ENCODE assay signal across 8 cellular contexts in the genomic region with DNA sequence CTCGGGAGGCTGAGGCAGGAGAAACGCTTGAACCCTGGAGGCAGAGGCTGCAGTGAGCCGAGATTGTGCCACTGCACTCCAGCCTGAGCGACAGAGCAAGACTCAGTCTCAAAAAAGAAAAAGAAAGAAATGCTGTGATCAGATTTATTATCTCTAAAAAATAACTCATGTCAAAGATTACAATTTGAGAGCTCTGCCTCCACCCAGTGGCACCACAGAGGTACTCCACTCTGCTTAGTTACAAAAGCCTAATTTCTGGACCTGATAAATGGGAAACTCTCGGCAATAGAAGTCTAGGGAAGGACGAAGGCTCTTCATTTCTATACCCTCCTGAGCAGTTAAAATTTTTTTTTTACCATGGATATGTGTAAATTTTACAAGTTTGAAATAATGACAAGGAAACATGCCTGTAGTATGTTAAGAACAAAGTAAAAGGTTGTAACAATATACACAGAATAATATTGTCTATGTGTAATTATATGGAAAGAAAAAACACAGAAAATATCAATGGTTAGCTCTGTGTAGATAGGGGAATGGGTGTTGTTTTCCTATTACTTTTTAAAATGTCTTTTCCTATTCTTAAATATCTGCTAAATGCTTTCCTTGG.
A peak's percentile ranks its signal among the peaks of the same experiment; 100 is the strongest.
DNase-seq lines count a peak whose midpoint lies in the region; ATAC-seq and TF ChIP-seq lines count a peak whose summit lies in the region.

No MANE protein-coding gene starts in this region.

- TF ChIP-seq CTCF in heart left ventricle (IDR thresholded peaks at IDR 0.05) (peak; percentile 82 to 94 (median 90)), retinal pigment epithelial cell (conservative IDR thresholded peaks at IDR 0.05; ENCODE audit: low read depth, low read length) (peak; percentile 88)

- H3K36me3 Mint-ChIP-seq in activated naive CD8-positive, alpha-beta T cell treated with anti-CD3 and anti-CD28 coated beads for 36 hours, result peaks cover 12% of the 10 kb centered on the region

- H3K27ac Mint-ChIP-seq in activated naive CD8-positive, alpha-beta T cell treated with anti-CD3 and anti-CD28 coated beads for 36 hours, result peak overlapping the region; percentile 7

- peaks cover 27% of the 10 kb centered on the region for H3K4me1 Mint-ChIP-seq in activated naive CD8-positive, alpha-beta T cell treated with anti-CD3 and anti-CD28 coated beads for 36 hours

- no peak for TF ChIP-seq POLR2A in heart left ventricle (IDR thresholded peaks at IDR 0.05)

- no peak overlapping the region for H3K4me3 Mint-ChIP-seq in activated naive CD8-positive, alpha-beta T cell treated with anti-CD3 and anti-CD28 coated beads for 36 hours

- H3K9me3 Mint-ChIP-seq in activated naive CD8-positive, alpha-beta T cell treated with anti-CD3 and anti-CD28 coated beads for 36 hours, result no peaks in the 10 kb centered on the region

- peaks cover 0 to 17% (median 0%) of the 10 kb centered on the region in 12 donors for H3K4me1 ChIP-seq in heart left ventricle

- no peaks in the 10 kb centered on the region for H3K27me3 ChIP-seq in heart left ventricle

- no peaks in the 10 kb centered on the region for H3K27me3 Mint-ChIP-seq in activated naive CD8-positive, alpha-beta T cell treated with anti-CD3 and anti-CD28 coated beads for 36 hours

- H3K9me3 ChIP-seq in heart left ventricle, result peaks cover 0 to 2% (median 0%) of the 10 kb centered on the region in 12 donors

- peaks cover 0 to 18% (median 0%) of the 10 kb centered on the region in 9 donors for H3K36me3 ChIP-seq in heart left ventricle

- ATAC-seq in GM21786 (IDR thresholded peaks at IDR 0.05; ENCODE audit: unreplicated experiment), result peak; percentile 85
- peak in 3 of 4 donors; percentile 75 to 87 (median 77) for ATAC-seq in heart left ventricle

- 34 to 49% (median 36%) methylated on average over 6 of the region's 6 CpGs for WGBS in heart left ventricle, 4 donors

- no peak overlapping the region for H3K27ac ChIP-seq in heart left ventricle

- intact Hi-C loops in heart left ventricle (cut with DNase I), result loop anchor here in 8 of 10 donors (1.0 to 10.0 kb wide), 9 partner anchors 148 to 556 kb away; a partner anchor contains a TSS

- peak; percentile 45 for DNase-seq in ELF-1 (ENCODE audit: low read depth, low spot score)
- peak; percentile 69 for DNase-seq in LHCN-M2 (ENCODE audit: low read depth)
- peak; percentile 45 for DNase-seq in SK-N-DZ (ENCODE audit: low spot score)
- DNase-seq in activated naive CD8-positive, alpha-beta T cell treated with anti-CD3 and anti-CD28 coated beads for 36 hours, result peak; percentile 43
- DNase-seq in heart left ventricle, result peak; percentile 36 to 60 (median 51)
- DNase-seq in retinal pigment epithelial cell (ENCODE audit: low read depth), result no peak
- no peak for DNase-seq in GM19240 (ENCODE audit: insufficient read length, low spot score)

- no peak overlapping the region for H3K4me3 ChIP-seq in heart left ventricle
- H3K4me3 ChIP-seq in retinal pigment epithelial cell (ENCODE audit: low read length), result no peak overlapping the region

Comparison
In these comparisons a context has a peak if more than half of its experiments do, and no peak if none do; other contexts are left out.
1. DNase-seq: peak in ELF-1 (single experiment), LHCN-M2 (single experiment), SK-N-DZ (single experiment), activated naive CD8-positive, alpha-beta T cell treated with anti-CD3 and anti-CD28 coated beads for 36 hours (single experiment) and heart left ventricle (5 of 5); none in retinal pigment epithelial cell (single experiment) and GM19240 (single experiment).